1 cellular context compared by ENCODE assay signal in the genomic region with DNA sequence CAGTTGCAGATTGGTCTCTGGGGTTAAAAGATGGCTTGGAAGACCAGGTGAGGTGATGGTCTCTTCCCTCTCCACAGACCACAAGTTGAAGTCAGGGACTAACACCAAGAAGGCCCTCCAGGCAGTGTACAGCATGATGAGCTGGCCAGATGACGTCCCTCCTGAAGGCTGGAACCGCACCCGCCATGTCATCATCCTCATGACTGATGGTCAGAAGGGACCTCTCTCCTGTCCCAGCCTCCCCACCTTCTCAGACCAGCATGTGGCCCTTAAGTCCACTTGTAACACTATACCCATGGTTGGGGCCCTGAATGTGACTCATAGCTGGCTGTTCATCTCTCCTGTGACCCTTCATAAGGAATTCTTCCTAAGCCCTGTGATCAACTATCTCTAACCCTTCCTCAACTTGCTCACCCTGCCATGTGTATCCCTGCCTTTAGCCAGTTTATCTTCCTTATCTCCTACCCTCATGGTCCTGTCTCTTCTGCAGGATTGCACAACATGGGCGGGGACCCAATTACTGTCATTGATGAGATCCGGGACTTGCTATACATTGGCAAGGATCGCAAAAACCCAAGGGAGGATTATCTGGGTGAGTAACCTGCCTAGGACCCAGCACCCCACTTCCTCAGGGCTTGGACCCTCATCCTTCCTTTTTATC.
TF ChIP-seq lines count a peak whose summit lies in the region.

No MANE protein-coding gene starts in this region.

TF ChIP-seq in HepG2, 621 proteins besides CTCF, POLR2A, EP300 and RAD21:
- 0 out of 2 replicates have a peak, but pooled peaks have one; percentile 25 for TF ChIP-seq IRF9 (CRISPR knock-in tag; IDR thresholded peaks at IDR 0.05; ENCODE audit: borderline replicate concordance)
- TF ChIP-seq SAP130 (CRISPR knock-in tag; IDR thresholded peaks at IDR 0.05; ENCODE audit: low read depth), result 0 out of 2 replicates have a peak, but pooled peaks have one; percentile 12
- TF ChIP-seq SNAPC2 (CRISPR knock-in tag; IDR thresholded peaks at IDR 0.05), result no peak
- no peak for TF ChIP-seq HMGXB4 (CRISPR knock-in tag; IDR thresholded peaks at IDR 0.05; ENCODE audit: borderline replicate concordance in 1 of 2, low read depth in 1 of 2)
- TF ChIP-seq TAF1 (CRISPR knock-in tag; IDR thresholded peaks at IDR 0.05), result 0 out of 2 replicates have a peak, but pooled peaks have one; percentile 20
- TF ChIP-seq, protein P1, sequence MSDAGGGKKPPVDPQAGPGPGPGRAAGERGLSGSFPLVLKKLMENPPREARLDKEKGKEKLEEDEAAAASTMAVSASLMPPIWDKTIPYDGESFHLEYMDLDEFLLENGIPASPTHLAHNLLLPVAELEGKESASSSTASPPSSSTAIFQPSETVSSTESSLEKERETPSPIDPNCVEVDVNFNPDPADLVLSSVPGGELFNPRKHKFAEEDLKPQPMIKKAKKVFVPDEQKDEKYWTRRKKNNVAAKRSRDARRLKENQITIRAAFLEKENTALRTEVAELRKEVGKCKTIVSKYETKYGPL (CRISPR knock-in tag; IDR thresholded peaks at IDR 0.05), result no peak
- TF ChIP-seq ATF3 (CRISPR knock-in tag; IDR thresholded peaks at IDR 0.05), result no peak
- peak; percentile 65; the same call in 1 of the 2 replicates for TF ChIP-seq CEBPG (CRISPR knock-in tag; IDR thresholded peaks at IDR 0.05)
- TF ChIP-seq HOXD1 (CRISPR knock-in tag; IDR thresholded peaks at IDR 0.05), result no peak
- peak; percentile 20; the same call in 1 of the 2 replicates for TF ChIP-seq ZNF687 (CRISPR knock-in tag; IDR thresholded peaks at IDR 0.05)
- TF ChIP-seq, protein P2, sequence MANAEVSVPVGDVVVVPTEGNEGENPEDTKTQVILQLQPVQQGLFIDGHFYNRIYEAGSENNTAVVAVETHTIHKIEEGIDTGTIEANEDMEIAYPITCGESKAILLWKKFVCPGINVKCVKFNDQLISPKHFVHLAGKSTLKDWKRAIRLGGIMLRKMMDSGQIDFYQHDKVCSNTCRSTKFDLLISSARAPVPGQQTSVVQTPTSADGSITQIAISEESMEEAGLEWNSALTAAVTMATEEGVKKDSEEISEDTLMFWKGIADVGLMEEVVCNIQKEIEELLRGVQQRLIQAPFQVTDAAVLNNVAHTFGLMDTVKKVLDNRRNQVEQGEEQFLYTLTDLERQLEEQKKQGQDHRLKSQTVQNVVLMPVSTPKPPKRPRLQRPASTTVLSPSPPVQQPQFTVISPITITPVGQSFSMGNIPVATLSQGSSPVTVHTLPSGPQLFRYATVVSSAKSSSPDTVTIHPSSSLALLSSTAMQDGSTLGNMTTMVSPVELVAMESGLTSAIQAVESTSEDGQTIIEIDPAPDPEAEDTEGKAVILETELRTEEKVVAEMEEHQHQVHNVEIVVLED (CRISPR knock-in tag; IDR thresholded peaks at IDR 0.05; ENCODE audit: borderline replicate concordance), result no peak
- 0 out of 2 replicates have a peak, but pooled peaks have one; percentile 56 for TF ChIP-seq AKAP8 (CRISPR knock-in tag; IDR thresholded peaks at IDR 0.05)
- TF ChIP-seq YEATS4 (CRISPR knock-in tag; IDR thresholded peaks at IDR 0.05; ENCODE audit: borderline replicate concordance), result no peak
- TF ChIP-seq POLR2G (IDR thresholded peaks at IDR 0.05; ENCODE audit: low read depth, low read length), result peak; percentile 69
- peak; percentile 79 for TF ChIP-seq RBM22 (optimal IDR thresholded peaks at IDR 0.05; ENCODE audit: low read length)
- peak; percentile 54 for TF ChIP-seq AGO2 (optimal IDR thresholded peaks at IDR 0.05; ENCODE audit: low read depth, low read length)
- TF ChIP-seq ZNF784 (CRISPR knock-in tag; IDR thresholded peaks at IDR 0.05; ENCODE audit: borderline replicate concordance), result no peak
- TF ChIP-seq NFYB (CRISPR knock-in tag; IDR thresholded peaks at IDR 0.05), result no peak
- peak; percentile 72 for TF ChIP-seq RBFOX2 (IDR thresholded peaks at IDR 0.05; ENCODE audit: low read depth, low read length)
- peak; percentile 73 for TF ChIP-seq CEBPB (IDR thresholded peaks at IDR 0.05; ENCODE audit: borderline replicate concordance, low read depth, low read length)
- TF ChIP-seq HNRNPL (IDR thresholded peaks at IDR 0.05; ENCODE audit: low read depth, low read length), result no peak
- no peak for TF ChIP-seq GFI1 (CRISPR knock-in tag; IDR thresholded peaks at IDR 0.05; ENCODE audit: borderline replicate concordance)
- TF ChIP-seq ARID2 (CRISPR knock-in tag; IDR thresholded peaks at IDR 0.05; ENCODE audit: borderline replicate concordance), result 0 out of 2 replicates have a peak, but pooled peaks have one; percentile 54
